In the genomic region with DNA sequence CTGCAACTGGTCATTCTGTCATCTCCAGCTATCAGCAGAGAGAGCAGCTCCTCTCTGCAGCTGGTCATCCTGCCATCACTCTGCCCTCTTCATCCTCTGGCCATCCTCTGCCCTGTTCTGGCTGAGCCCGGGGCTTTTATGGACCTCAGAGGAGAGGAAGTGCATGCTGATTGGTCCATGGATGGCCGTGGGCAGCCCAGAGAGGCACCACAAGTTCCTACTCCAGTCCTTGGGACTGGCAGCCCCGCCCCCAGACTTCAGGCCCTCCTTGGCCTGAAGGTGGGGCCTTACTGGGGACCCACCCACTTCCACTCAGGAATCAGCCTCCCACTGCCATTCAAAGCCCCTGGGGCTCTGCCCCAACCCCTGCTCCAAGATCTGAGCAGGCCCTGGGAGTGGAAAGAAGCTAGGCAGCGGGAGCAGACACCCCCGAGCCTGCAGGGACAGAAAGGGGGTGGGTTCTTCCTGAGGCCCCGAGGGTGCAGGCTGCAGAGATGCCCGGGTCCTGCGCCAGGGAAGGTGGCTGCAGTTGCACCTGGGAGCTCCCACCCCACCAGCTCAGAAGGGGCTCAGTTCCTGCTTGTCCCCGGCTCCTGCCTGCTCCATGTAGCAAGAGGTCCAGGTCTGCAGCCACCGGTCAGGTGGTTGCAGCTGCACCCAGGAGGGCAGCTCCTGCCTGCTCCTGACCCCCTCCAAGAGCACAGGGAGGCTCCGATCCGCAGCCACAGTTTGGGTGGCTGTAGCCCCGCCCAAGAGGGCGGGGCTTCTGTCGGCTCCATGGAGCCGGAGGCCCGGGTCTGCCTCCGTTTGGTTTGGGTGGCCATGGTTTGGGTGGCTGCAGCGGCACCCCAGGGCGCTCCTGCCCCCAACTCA, we compare ENCODE assay signal across 30 cellular contexts. TPM values are rescaled to one million over a fixed set of nuclear protein-coding genes. Genes with fewer than 3 reads are reported as not detected.
A peak's percentile ranks its signal among the peaks of the same experiment; 100 is the strongest.
DNase-seq lines count a peak whose midpoint lies in the region; ATAC-seq, FAIRE-seq and TF ChIP-seq lines count a peak whose summit lies in the region.
"Had no signal": no experiment of that assay in that cellular context is flagged by ENCODE, and none has a peak within 500 bp of the region (broad histone marks: within the 10 kb centered on the region; RNA-seq: fewer than 3 reads in every experiment).

No MANE protein-coding gene starts in this region.

- no peak for TF ChIP-seq EP300 in H1 (IDR thresholded peaks at IDR 0.05; ENCODE audit: borderline replicate concordance in 1 of 2, low read depth in 2 of 2, low read length in 2 of 2)

- H2AFZ ChIP-seq in GM23338 (peak overlapping the region; percentile 84; the same call in 1 of the 2 replicates), H1 (ENCODE audit: low read length) (peak overlapping the region; percentile 51; the same call in 1 of the 2 replicates), neuronal stem cell (ENCODE audit: low read length) (peak overlapping the region; percentile 45)
- H2AFZ ChIP-seq: parathyroid adenoma had no signal

- ATAC-seq in GM23338: peak; percentile 65
- no peak for ATAC-seq in GM21390 (IDR thresholded peaks at IDR 0.05; ENCODE audit: unreplicated experiment)
- ATAC-seq: CD8-positive, alpha-beta T cell; left ventricle myocardium superior had no signal

- H4K8ac ChIP-seq in H1 (ENCODE audit: extremely low read depth, insufficient read depth, low read length) (0 out of 2 replicates have a peak overlapping the region, but pooled peaks have one; percentile 31), neuronal stem cell (ENCODE audit: low read depth, low read length) (no peak overlapping the region)

- H4K91ac ChIP-seq in H1 (replicated peaks; ENCODE audit: insufficient read length, low read length) (peak overlapping the region; percentile 29), neuronal stem cell (ENCODE audit: low read depth, low read length, poor library complexity) (no peak overlapping the region)

- no peak overlapping the region for H3K4me3 Mint-ChIP-seq in GM23338
- H3K4me3 Mint-ChIP-seq: activated T-cell treated with anti-CD3 and anti-CD28 coated beads, Interleukin-2, amount 50 U/mL, for 24 hours; CD8-positive, alpha-beta T cell; IgD-negative memory B cell; natural killer cell treated with Interleukin-12 subunit alpha and Interleukin-12 subunit beta and Interleukin-15 and Interleukin-18, amount 100 ng/mL, for 72 hours; stimulated activated naive CD8-positive, alpha-beta T cell treated with anti-CD3 and anti-CD28 coated beads, Interleukin-15, Interleukin-2, amounts not matched to agents 100 ng/mL and 50 ng/mL, for 24 hours had no signal

- peak in 1 of 2 experiments; percentile 76; a peak in 2 of 3 replicates for TF ChIP-seq POLR2A in H1 (IDR thresholded peaks at IDR 0.05; ENCODE audit: control extremely low read depth in 1 of 2, low read depth in 2 of 2, low read length in 2 of 2)

- H3K4me1 ChIP-seq in GM23338 (ENCODE audit: insufficient read depth) (peaks cover 3% of the 10 kb centered on the region; the same call in 1 of the 2 replicates), H1 (replicated peaks in 1 of 4; ENCODE audit: control insufficient read depth in 3 of 4, insufficient read depth in 4 of 4, low read length in 3 of 4) (peaks cover 2 to 9% (median 5%) of the 10 kb centered on the region in 4 experiments; a peak in 5 of 7 replicates), neuronal stem cell (ENCODE audit: control insufficient read depth in 2 of 2, insufficient read depth in 1 of 2, low read depth in 1 of 2, low read length in 2 of 2) (no peaks in the 10 kb centered on the region)
- H3K4me1 ChIP-seq: parathyroid adenoma, Peyer's patch, sigmoid colon had no signal

- peaks cover 12% of the 10 kb centered on the region for H3K36me3 Mint-ChIP-seq in GM23338 (ENCODE audit: low read depth)
- H3K36me3 Mint-ChIP-seq: CD8-positive, alpha-beta T cell; IgD-negative memory B cell; natural killer cell treated with Interleukin-12 subunit alpha and Interleukin-12 subunit beta and Interleukin-15 and Interleukin-18, amount 100 ng/mL, for 72 hours had no signal

- H3K27ac ChIP-seq in GM23338 (ENCODE audit: low read depth) (no peak overlapping the region), H1 (ENCODE audit: low read depth, low read length) (no peak overlapping the region), neuronal stem cell (replicated peaks; ENCODE audit: low read length) (no peak overlapping the region)
- H3K27ac ChIP-seq: brain microvascular endothelial cell, foreskin keratinocyte, HL-60, parathyroid adenoma, Peyer's patch, sigmoid colon, SJSA1 had no signal

- H2BK120ac ChIP-seq in H1 (replicated peaks; ENCODE audit: low read depth, low read length) (no peak overlapping the region), neuronal stem cell (ENCODE audit: low read depth, low read length) (no peak overlapping the region)

- H3K27ac Mint-ChIP-seq in GM23338: no peak overlapping the region
- H3K27ac Mint-ChIP-seq: activated T-cell treated with anti-CD3 and anti-CD28 coated beads, Interleukin-2, amount 50 U/mL, for 24 hours; CD8-positive, alpha-beta T cell; natural killer cell treated with Interleukin-12 subunit alpha and Interleukin-12 subunit beta and Interleukin-15 and Interleukin-18, amount 100 ng/mL, for 72 hours; stimulated activated naive CD8-positive, alpha-beta T cell treated with anti-CD3 and anti-CD28 coated beads, Interleukin-15, Interleukin-2, amounts not matched to agents 100 ng/mL and 50 ng/mL, for 24 hours had no signal

- DNase-seq in GM23338 (ENCODE audit: low spot score) (peak; percentile 43), M059J (ENCODE audit: low read depth) (peak; percentile 38), H1 (ENCODE audit: low read depth in 1 of 2, low spot score in 2 of 2) (peak in 1 of 2 experiments; percentile 67), neuronal stem cell (ENCODE audit: low spot score) (no peak), germinal center (ENCODE audit: low spot score) (no peak), HPDE6-E6E7 (ENCODE audit: extremely low spot score) (no peak)
- DNase-seq: activated CD4-positive, alpha-beta T cell treated with anti-CD3 and anti-CD28 coated beads for 48 hours; activated naive CD4-positive, alpha-beta T cell; activated T-cell treated with anti-CD3 and anti-CD28 coated beads, Interleukin-2, amount 50 U/mL, for 24 hours; brain microvascular endothelial cell; CD8-positive, alpha-beta T cell; effector CD4-positive, alpha-beta T cell; GF-D8; left ventricle myocardium superior; NCI-H2107; NCI-H510A treated with DMSO at 0.1 percent for 48 hours; NK-92 treated with Interleukin-12 subunit alpha and Interleukin-12 subunit beta, amount 100 ng/mL, for 24 hours; Peyer's patch; sigmoid colon had no signal

- H3K9ac ChIP-seq in H1 (replicated peaks in 1 of 4; ENCODE audit: extremely low read depth in 1 of 4, low read depth in 3 of 4, low read length in 3 of 4): no peak overlapping the region
- H3K9ac ChIP-seq in neuronal stem cell (ENCODE audit: low read depth, low read length, poor library complexity): no peak overlapping the region
- H3K9ac ChIP-seq: parathyroid adenoma had no signal

- H3K9me3 ChIP-seq in H1 (ENCODE audit: insufficient read depth in 2 of 2, low read depth in 1 of 2, low read length in 1 of 2): no peaks in the 10 kb centered on the region
- no peaks in the 10 kb centered on the region for H3K9me3 ChIP-seq in neuronal stem cell (replicated peaks in 1 of 2; ENCODE audit: control insufficient read depth in 2 of 2, insufficient read depth in 1 of 2, low read depth in 1 of 2, low read length in 2 of 2)
- H3K9me3 ChIP-seq: Peyer's patch, sigmoid colon, SJSA1 had no signal

- no peaks in the 10 kb centered on the region for H3K9me2 ChIP-seq in GM23338 (ENCODE audit: insufficient read depth)

- peaks cover 7% of the 10 kb centered on the region for H3F3A ChIP-seq in GM23338 (replicated peaks; ENCODE audit: low read depth)

- H3K14ac ChIP-seq in H1 (ENCODE audit: insufficient read length) (no peak overlapping the region), neuronal stem cell (ENCODE audit: low read length) (no peak overlapping the region)

- H3K4ac ChIP-seq in H1 (replicated peaks; ENCODE audit: insufficient read length, low read depth, low read length): no peak overlapping the region
- H3K4ac ChIP-seq in neuronal stem cell (ENCODE audit: low read length): no peak overlapping the region

- H3K36me3 ChIP-seq in GM23338 (ENCODE audit: insufficient read depth) (no peaks in the 10 kb centered on the region), H1 (ENCODE audit: control insufficient read depth in 2 of 4, insufficient read depth in 4 of 4, low read length in 3 of 4) (no peaks in the 10 kb centered on the region), neuronal stem cell (replicated peaks in 1 of 2; ENCODE audit: control insufficient read depth in 2 of 2, insufficient read depth in 2 of 2, low read length in 2 of 2) (no peaks in the 10 kb centered on the region)
- H3K36me3 ChIP-seq: brain microvascular endothelial cell, Peyer's patch, sigmoid colon, SJSA1 had no signal

- CTCF ChIA-PET in H1 (lab: Charles Lee; ENCODE audit: partially characterized antibody): interaction anchor here (0.6 to 2.2 kb wide), 13 partner anchors 10 to 155 kb away, joined by 3 to 11 read pairs (median 3); a partner anchor contains a TSS

- H3K18ac ChIP-seq in H1 (ENCODE audit: extremely low read depth, low read length) (peak overlapping the region; percentile 62; the same call in 1 of the 2 replicates), neuronal stem cell (ENCODE audit: low read length) (peak overlapping the region; percentile 67)

- WGBS in H1 (ENCODE audit: extremely low coverage in 1 of 2, insufficient coverage in 1 of 2, insufficient read length in 1 of 2, insufficient replicate concordance in 2 of 2, low coverage in 1 of 2, low lambda C conversion rate in 2 of 2, missing lambda C conversion rate in 1 of 2), 2 experiments: 74% methylated on average over 20 of the region's 20 CpGs; no CpG with 5 or more reads in 1 of the 2 experiments
- WGBS in neuronal stem cell (ENCODE audit: extremely low coverage in 2 of 2, insufficient read length in 2 of 2, insufficient replicate concordance in 1 of 2), 2 donors: no CpG with 5 or more reads among the region's 20 CpGs

- TF ChIP-seq CTCF in GM23338 (conservative IDR thresholded peaks at IDR 0.05; ENCODE audit: low read depth in 2 of 2) (no peak), H1 (IDR thresholded peaks at IDR 0.05; ENCODE audit: control extremely low read depth in 1 of 3, insufficient read depth in 1 of 3, low read depth in 1 of 3, low read length in 3 of 3) (no peak)

- no peak for FAIRE-seq in H1 (lab: Jason Lieb, UNC)
- FAIRE-seq: GM18507 had no signal

- peak overlapping the region; percentile 84; the same call in 1 of the 2 replicates for H2BK12ac ChIP-seq in H1 (ENCODE audit: low read depth, low read length)
- H2BK12ac ChIP-seq in neuronal stem cell (ENCODE audit: low read length): no peak overlapping the region

- peak overlapping the region; percentile 51 for H4K5ac ChIP-seq in H1 (ENCODE audit: insufficient read length, low read depth, low read length)

- H3K79me1 ChIP-seq in H1 (ENCODE audit: low read depth, low read length): no peaks in the 10 kb centered on the region
- H3K79me1 ChIP-seq in neuronal stem cell (ENCODE audit: low read depth, low read length): no peaks in the 10 kb centered on the region

- H3K4me1 Mint-ChIP-seq in GM23338: peaks cover 31% of the 10 kb centered on the region

- H3K23ac ChIP-seq in H1 (ENCODE audit: insufficient read length) (no peak overlapping the region), neuronal stem cell (ENCODE audit: low read depth, low read length, poor library complexity) (no peak overlapping the region)

- no peak overlapping the region; the same call in 1 of the 2 replicates for H2AK5ac ChIP-seq in H1 (ENCODE audit: low read depth, low read length)
- peak overlapping the region; percentile 86 for H2AK5ac ChIP-seq in neuronal stem cell (ENCODE audit: low read depth, low read length)

- H2BK15ac ChIP-seq in H1 (ENCODE audit: low read length): peak overlapping the region; percentile 55; the same call in 1 of the 2 replicates
- peak overlapping the region; percentile 4 for H2BK15ac ChIP-seq in neuronal stem cell (ENCODE audit: low read length)

- H2BK5ac ChIP-seq in H1 (ENCODE audit: low read depth, low read length): peak overlapping the region; percentile 39; the same call in 1 of the 2 replicates
- H2BK5ac ChIP-seq in neuronal stem cell (ENCODE audit: low read length): peak overlapping the region; percentile 29

- no peak overlapping the region for H3K56ac ChIP-seq in H1 (replicated peaks; ENCODE audit: insufficient read length, low read depth, low read length)

- H3K4me2 ChIP-seq in GM23338 (no peak overlapping the region), H1 (ENCODE audit: insufficient read depth in 1 of 2, low read depth in 2 of 2, low read length in 2 of 2) (peak overlapping the region in 1 of 2 experiments; percentile 40; a peak in 3 of 4 replicates), neuronal stem cell (ENCODE audit: insufficient read depth, low read length, poor library complexity, severe bottlenecking) (no peak overlapping the region)

- peak overlapping the region; percentile 17; the same call in 1 of the 2 replicates for H2BK20ac ChIP-seq in H1 (ENCODE audit: low read length)

- H3K4me3 ChIP-seq in GM23338: no peak overlapping the region
- no peak overlapping the region for H3K4me3 ChIP-seq in H1 (ENCODE audit: extremely low read depth in 1 of 4, insufficient read depth in 2 of 4, low read depth in 3 of 4, low read length in 4 of 4)
- no peak overlapping the region for H3K4me3 ChIP-seq in neuronal stem cell (ENCODE audit: low read length in 2 of 2)
- H3K4me3 ChIP-seq: Peyer's patch, sigmoid colon, SJSA1 had no signal

- no peaks in the 10 kb centered on the region for H3K79me2 ChIP-seq in GM23338 (replicated peaks; ENCODE audit: insufficient read depth)
- no peaks in the 10 kb centered on the region for H3K79me2 ChIP-seq in H1 (ENCODE audit: control insufficient read depth in 1 of 2, insufficient read depth in 2 of 2, low read length in 2 of 2)
- H3K79me2 ChIP-seq: parathyroid adenoma had no signal

- peaks cover 8% of the 10 kb centered on the region for H3K27me3 Mint-ChIP-seq in GM23338 (ENCODE audit: insufficient read depth, low read depth, poor library complexity)
- H3K27me3 Mint-ChIP-seq: activated T-cell treated with anti-CD3 and anti-CD28 coated beads, Interleukin-2, amount 50 U/mL, for 24 hours; IgD-negative memory B cell; stimulated activated naive CD8-positive, alpha-beta T cell treated with anti-CD3 and anti-CD28 coated beads, Interleukin-15, Interleukin-2, amounts not matched to agents 100 ng/mL and 50 ng/mL, for 24 hours had no signal

- no peaks in the 10 kb centered on the region for H3K27me3 ChIP-seq in GM23338 (ENCODE audit: insufficient read depth)
- no peaks in the 10 kb centered on the region for H3K27me3 ChIP-seq in H1 (replicated peaks in 1 of 4; ENCODE audit: control insufficient read depth in 3 of 4, extremely low read depth in 1 of 4, insufficient read depth in 3 of 4, low read length in 3 of 4)
- peaks cover 0 to 11% (median 0%) of the 10 kb centered on the region in 3 experiments for H3K27me3 ChIP-seq in neuronal stem cell (ENCODE audit: control insufficient read depth in 3 of 3, insufficient read depth in 3 of 3, low read depth in 1 of 3, low read length in 3 of 3)
- H3K27me3 ChIP-seq: brain microvascular endothelial cell, foreskin keratinocyte, Peyer's patch, sigmoid colon, SJSA1 had no signal

- H4K20me1 ChIP-seq in GM23338 (replicated peaks; ENCODE audit: insufficient read depth): no peaks in the 10 kb centered on the region
- no peaks in the 10 kb centered on the region for H4K20me1 ChIP-seq in H1 (replicated peaks in 1 of 2; ENCODE audit: control insufficient read depth in 1 of 2, insufficient read depth in 2 of 2, low read length in 2 of 2)

- peaks cover 19% of the 10 kb centered on the region for H3K9me3 Mint-ChIP-seq in GM23338
- H3K9me3 Mint-ChIP-seq: activated T-cell treated with anti-CD3 and anti-CD28 coated beads, Interleukin-2, amount 50 U/mL, for 24 hours; CD8-positive, alpha-beta T cell; natural killer cell treated with Interleukin-12 subunit alpha and Interleukin-12 subunit beta and Interleukin-15 and Interleukin-18, amount 100 ng/mL, for 72 hours; stimulated activated naive CD8-positive, alpha-beta T cell treated with anti-CD3 and anti-CD28 coated beads, Interleukin-15, Interleukin-2, amounts not matched to agents 100 ng/mL and 50 ng/mL, for 24 hours had no signal

- peaks cover 3% of the 10 kb centered on the region; the same call in 1 of the 2 replicates for H3K23me2 ChIP-seq in H1 (ENCODE audit: low read depth, low read length)

- no peak for TF ChIP-seq RAD21 in H1 (IDR thresholded peaks at IDR 0.05 in 1 of 2, conservative IDR thresholded peaks at IDR 0.05 in 1 of 2; ENCODE audit: low read depth in 2 of 2, low read length in 2 of 2)

- POLR2A ChIA-PET in H1 (lab: Charles Lee; ENCODE audit: partially characterized antibody): interaction anchor here (0.9 to 10.7 kb wide), 13 partner anchors 11 to 229 kb away, joined by 3 to 212 read pairs (median 6); a partner anchor contains a TSS

RNA-seq across cellular contexts. Expression of a gene that starts 34.1 kb away (rescaled TPM):
- total RNA-seq in GM23338 (2014; rRNA removed; shearing (Covaris generic)): 1,700 and 2,052 TPM in 2 replicates
- polyA plus RNA-seq in GM23338 (2016; fragmentation: Nextera tagmentation; extraction: Ambion mirVana): 1,386 and 1,411 TPM in 2 replicates
- 124 and 169 TPM in 2 replicates for total RNA-seq in M059J (2014; rRNA removed; shearing (Covaris generic))
- 2,636 and 2,728 TPM in 2 replicates for total RNA-seq in H1 (2021; fragmentation: NEBNext Ultra II Directional; extraction: Animal tissue kit (Norgen Biotek cat#: 25700))
- 1,557 and 2,732 TPM in 2 replicates for polyA plus RNA-seq in H1 (2011; rRNA removed)
- 964 TPM for polyA plus RNA-seq in H1 (2011; cell fraction: cytosol; rRNA removed)
- 1,246 TPM for polyA plus RNA-seq in H1 (2011; cell fraction: nucleus; rRNA removed)
- 1,617 to 2,329 TPM (median 2,130 TPM) in 4 replicates for polyA plus RNA-seq in H1 (2012, experiment 1 of 2)
- polyA plus RNA-seq in H1 (2012, experiment 2 of 2): 2,251 TPM
- polyA plus RNA-seq in H1 (2013, experiment 1 of 2): 2,575 TPM
- polyA plus RNA-seq in H1 (2013, experiment 2 of 2): 2,634 TPM
- polyA minus RNA-seq in H1 (2011; rRNA and poly(A)+ RNA removed): 338 and 485 TPM in 2 replicates
- 832 TPM for polyA minus RNA-seq in H1 (2011; cell fraction: cytosol; rRNA and poly(A)+ RNA removed)
- 540 TPM for polyA minus RNA-seq in H1 (2011; cell fraction: nucleus; rRNA and poly(A)+ RNA removed)
- polyA plus RNA-seq in neuronal stem cell (2013, experiment 1 of 2): 2,319 TPM
- polyA plus RNA-seq in neuronal stem cell (2013, experiment 2 of 2): 2,280 TPM

RNA-seq across cellular contexts. Expression of a gene that starts 46.2 kb away (rescaled TPM):
- 5.0 and 9.0 TPM in 2 replicates for total RNA-seq in GM23338 (2014; rRNA removed; shearing (Covaris generic))
- 15.9 and 17.0 TPM in 2 replicates for polyA plus RNA-seq in GM23338 (2016; fragmentation: Nextera tagmentation; extraction: Ambion mirVana)
- 50.5 and 73.3 TPM in 2 replicates for total RNA-seq in M059J (2014; rRNA removed; shearing (Covaris generic))
- 7.0 and 7.5 TPM in 2 replicates for total RNA-seq in H1 (2021; fragmentation: NEBNext Ultra II Directional; extraction: Animal tissue kit (Norgen Biotek cat#: 25700))
- polyA plus RNA-seq in H1 (2011; rRNA removed): 22.4 and 34.7 TPM in 2 replicates
- polyA plus RNA-seq in H1 (2011; cell fraction: cytosol; rRNA removed): 15.6 TPM
- polyA plus RNA-seq in H1 (2011; cell fraction: nucleus; rRNA removed): 15.2 TPM
- polyA plus RNA-seq in H1 (2012, experiment 1 of 2): 6.4 to 10.4 TPM (median 8.7 TPM) in 4 replicates
- 8.8 TPM for polyA plus RNA-seq in H1 (2012, experiment 2 of 2)
- polyA plus RNA-seq in H1 (2013, experiment 1 of 2): 6.6 TPM
- polyA plus RNA-seq in H1 (2013, experiment 2 of 2): 6.5 TPM
- 3.6 and 6.5 TPM in 2 replicates for polyA minus RNA-seq in H1 (2011; rRNA and poly(A)+ RNA removed)
- polyA minus RNA-seq in H1 (2011; cell fraction: cytosol; rRNA and poly(A)+ RNA removed): 6.1 TPM
- 11.5 TPM for polyA minus RNA-seq in H1 (2011; cell fraction: nucleus; rRNA and poly(A)+ RNA removed)
- polyA plus RNA-seq in neuronal stem cell (2013, experiment 1 of 2): 6.3 TPM
- 6.1 TPM for polyA plus RNA-seq in neuronal stem cell (2013, experiment 2 of 2)

RNA-seq across cellular contexts. Expression of a gene that starts 56.7 kb away (rescaled TPM):
- total RNA-seq in GM23338 (2014; rRNA removed; shearing (Covaris generic)): 24.4 and 30.6 TPM in 2 replicates
- polyA plus RNA-seq in GM23338 (2016; fragmentation: Nextera tagmentation; extraction: Ambion mirVana): 7.0 and 8.7 TPM in 2 replicates
- total RNA-seq in M059J (2014; rRNA removed; shearing (Covaris generic)): not detected in 2 replicates
- 18.7 and 21.5 TPM in 2 replicates for total RNA-seq in H1 (2021; fragmentation: NEBNext Ultra II Directional; extraction: Animal tissue kit (Norgen Biotek cat#: 25700))
- polyA plus RNA-seq in H1 (2011; rRNA removed): 19.6 and 24.2 TPM in 2 replicates
- polyA plus RNA-seq in H1 (2011; cell fraction: cytosol; rRNA removed): 9.2 TPM
- 32.8 TPM for polyA plus RNA-seq in H1 (2011; cell fraction: nucleus; rRNA removed)
- polyA plus RNA-seq in H1 (2012, experiment 1 of 2): 9.0 to 19.1 TPM (median 15.6 TPM) in 4 replicates
- 9.6 TPM for polyA plus RNA-seq in H1 (2012, experiment 2 of 2)
- 27.2 TPM for polyA plus RNA-seq in H1 (2013, experiment 1 of 2)
- 27.6 TPM for polyA plus RNA-seq in H1 (2013, experiment 2 of 2)
- polyA minus RNA-seq in H1 (2011; rRNA and poly(A)+ RNA removed): 15.4 and 22.9 TPM in 2 replicates
- polyA minus RNA-seq in H1 (2011; cell fraction: cytosol; rRNA and poly(A)+ RNA removed): 17.1 TPM
- 16.3 TPM for polyA minus RNA-seq in H1 (2011; cell fraction: nucleus; rRNA and poly(A)+ RNA removed)
- 0.20 TPM for polyA plus RNA-seq in neuronal stem cell (2013, experiment 1 of 2)
- 0.22 TPM for polyA plus RNA-seq in neuronal stem cell (2013, experiment 2 of 2)
- total RNA-seq: H4; left ventricle myocardium superior; natural killer cell treated with Interleukin-12 subunit alpha and Interleukin-12 subunit beta and Interleukin-15 and Interleukin-18, amount 100 ng/mL, for 72 hours; Peyer's patch; SJSA1; T-helper 1 cell treated with Interleukin-12 subunit alpha and Interleukin-12 subunit beta and Interleukin-4 antibody, amounts not matched to agents 30 ng/mL and 1 ng/mL, for 36 hours had no signal
- polyA plus RNA-seq: IgD-negative memory B cell had no signal

Comparison
In these comparisons a context has a peak if more than half of its experiments do, and no peak if none do; other contexts are left out.
1. DNase-seq: peak in GM23338 (single experiment) and M059J (single experiment); none in neuronal stem cell (single experiment), germinal center (single experiment) and HPDE6-E6E7 (single experiment).
2. RNA of a gene that starts 34.1 kb away (total RNA-seq): 2,636 to 2,728 TPM in H1 and 1,700 to 2,052 TPM in GM23338; 124 to 169 TPM in M059J; every median in the first group is over 10 times any median in the second.
3. RNA of a gene that starts 56.7 kb away (total RNA-seq): 24.4 to 30.6 TPM in GM23338 and 18.7 to 21.5 TPM in H1; not detected in M059J; every median in the first group is over 10 times any median in the second.
4. Peak in every context shown above with its lines, with median percentiles within 50 percentile points of each other: H2AFZ ChIP-seq.